1 cellular context compared by ENCODE assay signal in the genomic region with DNA sequence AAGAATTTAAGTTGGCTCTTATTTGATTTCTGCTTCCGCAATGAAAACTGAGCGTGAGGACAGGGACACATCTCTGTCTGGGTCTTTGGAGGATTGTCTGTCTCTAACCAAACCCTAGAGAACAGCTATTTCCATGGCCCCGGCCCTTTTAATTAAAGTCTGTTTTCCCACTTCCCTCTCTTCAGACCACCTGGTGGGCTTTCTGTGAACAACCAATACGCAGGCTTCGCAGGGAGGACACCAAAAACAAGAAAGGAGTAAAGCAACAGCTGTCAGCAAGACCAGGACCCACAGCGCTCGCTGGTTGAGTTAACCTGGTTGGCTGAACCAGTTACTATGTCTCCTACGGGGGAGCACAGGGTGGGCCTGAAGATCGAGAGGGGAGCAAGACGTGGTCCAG.
TF ChIP-seq lines count a peak whose summit lies in the region.

No MANE protein-coding gene starts in this region.

TF ChIP-seq in IMR-90, 13 proteins besides CTCF, POLR2A, EP300 and RAD21 (continued from another document):
- no peak for TF ChIP-seq RFX5 (IDR thresholded peaks at IDR 0.05; ENCODE audit: low read depth, low read length)
- no peak for TF ChIP-seq NFE2L2 (IDR thresholded peaks at IDR 0.05; ENCODE audit: low read depth, low read length)
- TF ChIP-seq, protein P1, sequence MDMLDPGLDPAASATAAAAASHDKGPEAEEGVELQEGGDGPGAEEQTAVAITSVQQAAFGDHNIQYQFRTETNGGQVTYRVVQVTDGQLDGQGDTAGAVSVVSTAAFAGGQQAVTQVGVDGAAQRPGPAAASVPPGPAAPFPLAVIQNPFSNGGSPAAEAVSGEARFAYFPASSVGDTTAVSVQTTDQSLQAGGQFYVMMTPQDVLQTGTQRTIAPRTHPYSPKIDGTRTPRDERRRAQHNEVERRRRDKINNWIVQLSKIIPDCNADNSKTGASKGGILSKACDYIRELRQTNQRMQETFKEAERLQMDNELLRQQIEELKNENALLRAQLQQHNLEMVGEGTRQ (IDR thresholded peaks at IDR 0.05; ENCODE audit: low read depth, low read length), result no peak
- no peak for TF ChIP-seq FOS (IDR thresholded peaks at IDR 0.05; ENCODE audit: low read depth, low read length)
- TF ChIP-seq, protein P2, sequence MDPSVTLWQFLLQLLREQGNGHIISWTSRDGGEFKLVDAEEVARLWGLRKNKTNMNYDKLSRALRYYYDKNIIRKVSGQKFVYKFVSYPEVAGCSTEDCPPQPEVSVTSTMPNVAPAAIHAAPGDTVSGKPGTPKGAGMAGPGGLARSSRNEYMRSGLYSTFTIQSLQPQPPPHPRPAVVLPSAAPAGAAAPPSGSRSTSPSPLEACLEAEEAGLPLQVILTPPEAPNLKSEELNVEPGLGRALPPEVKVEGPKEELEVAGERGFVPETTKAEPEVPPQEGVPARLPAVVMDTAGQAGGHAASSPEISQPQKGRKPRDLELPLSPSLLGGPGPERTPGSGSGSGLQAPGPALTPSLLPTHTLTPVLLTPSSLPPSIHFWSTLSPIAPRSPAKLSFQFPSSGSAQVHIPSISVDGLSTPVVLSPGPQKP (IDR thresholded peaks at IDR 0.05; ENCODE audit: borderline replicate concordance, low read depth, low read length), result no peak
- no peak for TF ChIP-seq CHD1 (IDR thresholded peaks at IDR 0.05; ENCODE audit: low read depth, low read length)
- no peak for TF ChIP-seq CEBPB (IDR thresholded peaks at IDR 0.05; ENCODE audit: low read depth, low read length)
